ENCODE assay signal across 9 cellular contexts in the genomic region with DNA sequence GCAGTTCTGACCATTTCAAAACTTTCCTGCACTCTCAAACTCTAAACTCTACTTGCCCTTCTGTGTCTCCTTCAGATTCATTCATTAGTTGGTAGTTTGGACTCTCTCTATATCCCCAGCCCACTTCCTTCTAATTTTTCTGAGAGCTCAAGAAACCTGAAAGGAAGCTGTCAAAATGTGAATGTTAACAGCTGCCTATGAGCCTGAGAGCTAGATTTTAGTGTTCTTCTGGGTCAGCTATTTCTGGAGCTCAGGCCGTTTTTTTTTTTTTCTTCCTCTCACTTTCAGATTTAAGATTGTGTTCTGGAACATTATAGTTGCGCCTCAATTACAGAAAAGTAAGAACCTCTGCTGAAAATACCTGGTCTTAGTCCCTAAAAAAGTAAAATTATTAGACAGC.
DNase-seq lines count a peak whose midpoint lies in the region; ATAC-seq and TF ChIP-seq lines count a peak whose summit lies in the region.
"Had no signal": no experiment of that assay in that cellular context is flagged by ENCODE, and none has a peak within 500 bp of the region (broad histone marks: within the 10 kb centered on the region; RNA-seq: fewer than 3 reads in every experiment).

No MANE protein-coding gene starts in this region.

- H3K9me3 Mint-ChIP-seq in CD8-positive, alpha-beta T cell: no peaks in the 10 kb centered on the region

- TF ChIP-seq CTCF in CD8-positive, alpha-beta T cell (IDR thresholded peaks at IDR 0.05): no peak
- TF ChIP-seq CTCF in heart right ventricle (IDR thresholded peaks at IDR 0.05): no peak

- H3K27ac Mint-ChIP-seq in CD8-positive, alpha-beta T cell: peak overlapping the region; percentile 63

- peaks cover 57% of the 10 kb centered on the region for H3K36me3 Mint-ChIP-seq in CD8-positive, alpha-beta T cell

- H3K27me3 Mint-ChIP-seq in CD8-positive, alpha-beta T cell (ENCODE audit: low read depth): no peaks in the 10 kb centered on the region

- no peaks in the 10 kb centered on the region for H3K27me3 ChIP-seq in CD8-positive, alpha-beta T cell (ENCODE audit: insufficient read depth, low read length)
- no peaks in the 10 kb centered on the region for H3K27me3 ChIP-seq in heart right ventricle

- CTCF ChIA-PET in CD8-positive, alpha-beta T cell (lab: Charles Lee): no interaction called here

- no peaks in the 10 kb centered on the region for H3K9me3 ChIP-seq in CD8-positive, alpha-beta T cell (ENCODE audit: low read length)
- H3K9me3 ChIP-seq in heart right ventricle: no peaks in the 10 kb centered on the region

- H3K27ac ChIP-seq in CD8-positive, alpha-beta T cell (ENCODE audit: low read depth, low read length): no peak overlapping the region
- peak overlapping the region in 6 of 10 donors; percentile 3 to 45 (median 26) for H3K27ac ChIP-seq in heart right ventricle

- WGBS in heart right ventricle, 2 donors: 27 to 31% methylated on average over 2 of the region's 2 CpGs

- ATAC-seq in CD8-positive, alpha-beta T cell: no peak
- ATAC-seq in GM19468 (IDR thresholded peaks at IDR 0.05; ENCODE audit: extremely low read depth, unreplicated experiment): peak; percentile 78
- peak; percentile 86 for ATAC-seq in HG03159 (IDR thresholded peaks at IDR 0.05; ENCODE audit: unreplicated experiment)
- peak in 6 of 8 donors; percentile 37 to 70 (median 54) for ATAC-seq in heart right ventricle
- ATAC-seq: HepG2 had no signal

- no peaks in the 10 kb centered on the region for H3K4me1 ChIP-seq in CD8-positive, alpha-beta T cell (ENCODE audit: insufficient read depth, low read length)
- H3K4me1 ChIP-seq in heart right ventricle: peaks cover 5 to 72% (median 60%) of the 10 kb centered on the region in 9 donors

- H3K4me1 Mint-ChIP-seq in CD8-positive, alpha-beta T cell (ENCODE audit: low read depth): peaks cover 47% of the 10 kb centered on the region

- no peak for DNase-seq in CD8-positive, alpha-beta T cell
- DNase-seq in heart right ventricle (no peak), AG08395 (ENCODE audit: low spot score) (no peak), NCI-H1694 treated with DMSO at 0.1 percent for 48 hours (lab: John Stamatoyannopoulos, UW) (no peak), T-helper 2 cell (no peak)
- no peak for DNase-seq in activated CD8-positive, alpha-beta memory T cell treated with anti-CD3 and anti-CD28 coated beads, Interleukin-2, amount 50 U/mL, for 48 hours

- intact Hi-C loops in CD8-positive, alpha-beta T cell (cut with DNase I, micrococcal nuclease): no loop called here
- intact Hi-C loops in heart right ventricle (cut with DNase I): no loop called here

- POLR2A ChIA-PET in CD8-positive, alpha-beta T cell (lab: Charles Lee): interaction anchor here (0.8 kb wide), 1 partner anchor 161 kb away, joined by 3 read pairs; no protein-coding TSS in a partner anchor

- H3K36me3 ChIP-seq in CD8-positive, alpha-beta T cell (ENCODE audit: insufficient read depth, low read length): peaks cover 8% of the 10 kb centered on the region
- H3K36me3 ChIP-seq in heart right ventricle: peaks cover 0 to 41% (median 0%) of the 10 kb centered on the region in 9 donors

- H3K4me3 Mint-ChIP-seq in CD8-positive, alpha-beta T cell: no peak overlapping the region

- H3K4me3 ChIP-seq in CD8-positive, alpha-beta T cell (ENCODE audit: low read depth, low read length): no peak overlapping the region
- H3K4me3 ChIP-seq in heart right ventricle: no peak overlapping the region
